Comparison of ENCODE assay signal across 27 cellular contexts in the genomic region with DNA sequence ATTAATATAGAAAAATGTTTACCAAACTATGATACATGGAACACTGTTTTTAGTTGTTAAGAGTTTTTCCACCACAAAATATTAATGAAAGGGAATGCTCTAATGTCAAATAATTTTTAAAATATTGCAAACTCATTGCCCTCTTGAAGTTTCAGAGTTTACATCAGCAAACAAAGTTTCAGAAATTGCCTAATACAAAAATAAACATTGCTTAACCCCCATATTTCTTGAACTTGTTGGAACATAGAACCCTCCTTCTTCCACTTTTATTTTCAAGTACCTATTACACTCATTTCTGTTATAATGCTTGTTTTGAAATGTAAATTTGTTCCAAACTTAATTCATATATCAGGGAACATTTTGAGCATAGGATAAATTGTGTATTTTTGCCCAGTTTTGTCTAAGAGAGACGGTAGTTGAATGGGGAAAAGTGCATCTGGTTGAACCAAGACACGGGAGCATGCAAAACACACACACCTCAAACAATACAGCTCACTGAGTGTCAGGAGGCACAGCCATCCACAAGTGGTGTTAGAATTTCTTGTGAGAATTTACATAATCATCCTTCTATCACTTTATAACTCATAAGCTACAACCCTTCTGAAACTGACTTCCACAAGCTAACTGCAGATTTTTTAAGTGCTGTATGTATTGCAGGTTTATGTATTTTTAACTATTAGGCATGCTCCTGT. TPM values are rescaled to one million over a fixed set of nuclear protein-coding genes. Genes with fewer than 3 reads are reported as not detected.
"Had no signal": no experiment of that assay in that cellular context is flagged by ENCODE, and none has a peak within 500 bp of the region (broad histone marks: within the 10 kb centered on the region; RNA-seq: fewer than 3 reads in every experiment).

No MANE protein-coding gene starts in this region.

- H3K4me3 Mint-ChIP-seq: activated naive CD4-positive, alpha-beta T cell treated with anti-CD3 and anti-CD28 coated beads, Interleukin-2, amount 10 ng/mL, durations not matched to agents 7 days and 5 days; activated naive CD8-positive, alpha-beta T cell treated with anti-CD3 and anti-CD28 coated beads, Interleukin-2, amount 50 U/mL, for 24 hours; activated T-cell treated with anti-CD3 and anti-CD28 coated beads, Interleukin-2, amount 50 U/mL, for 4 hours; nephron progenitor cell; stimulated activated effector memory CD8-positive, alpha-beta T cell treated with anti-CD3 and anti-CD28 coated beads, Interleukin-12 subunit alpha, Interleukin-12 subunit beta, amount 100 ng/mL, for 72 hours; type B pancreatic cell had no signal

- H3K36me3 ChIP-seq: esophagus squamous epithelium, sigmoid colon had no signal

- H3K27ac Mint-ChIP-seq: activated naive CD4-positive, alpha-beta T cell treated with anti-CD3 and anti-CD28 coated beads, Interleukin-2, amount 10 ng/mL, durations not matched to agents 7 days and 5 days; activated naive CD8-positive, alpha-beta T cell treated with anti-CD3 and anti-CD28 coated beads, Interleukin-2, amount 50 U/mL, for 24 hours; nephron progenitor cell; stimulated activated effector memory CD8-positive, alpha-beta T cell treated with anti-CD3 and anti-CD28 coated beads, Interleukin-12 subunit alpha, Interleukin-12 subunit beta, amount 100 ng/mL, for 72 hours; type B pancreatic cell had no signal

- DNase-seq: activated CD4-positive, alpha-beta T cell treated with anti-CD3 and anti-CD28 coated beads for 48 hours; activated CD4-positive, CD25-positive, alpha-beta regulatory T cell; activated CD8-positive, alpha-beta memory T cell treated with anti-CD3 and anti-CD28 coated beads, Interleukin-2, amount 50 U/mL, for 4 hours; activated effector memory CD4-positive, alpha-beta T cell treated with Interleukin-2 at 50 U/mL for 16 hours; activated naive CD4-positive, alpha-beta T cell treated with anti-CD3 and anti-CD28 coated beads, Interleukin-2, amount 10 ng/mL, durations not matched to agents 7 days and 5 days; activated naive CD8-positive, alpha-beta T cell treated with anti-CD3 and anti-CD28 coated beads, Interleukin-2, amount 50 U/mL, for 24 hours; activated T-cell treated with anti-CD3 and anti-CD28 coated beads, Interleukin-2, amount 50 U/mL, for 4 hours; aorta; cerebellar nuclear complex; effector CD4-positive, alpha-beta T cell; esophagus squamous epithelium; foreskin melanocyte; glutamatergic neuron; hippocampal formation; islet precursor cell; nephron progenitor cell; occipital lobe; posterior cingulate gyrus; sigmoid colon; stimulated activated CD4-positive, alpha-beta T cell treated with anti-CD3 and anti-CD28 coated beads, Interleukin-4, amount 100 ng/mL, for 24 hours; T1000; testis had no signal

- H3K4me1 ChIP-seq: esophagus squamous epithelium, sigmoid colon, testis had no signal

- H3K9me3 Mint-ChIP-seq: activated naive CD4-positive, alpha-beta T cell treated with anti-CD3 and anti-CD28 coated beads, Interleukin-2, amount 10 ng/mL, durations not matched to agents 7 days and 5 days; activated naive CD8-positive, alpha-beta T cell treated with anti-CD3 and anti-CD28 coated beads, Interleukin-2, amount 50 U/mL, for 24 hours; activated T-cell treated with anti-CD3 and anti-CD28 coated beads, Interleukin-2, amount 50 U/mL, for 4 hours; type B pancreatic cell had no signal

- H3K27ac ChIP-seq: esophagus squamous epithelium, sigmoid colon, testis had no signal

- H3K27me3 ChIP-seq: esophagus squamous epithelium, sigmoid colon, testis had no signal

- H3K9me3 ChIP-seq: esophagus squamous epithelium, sigmoid colon, testis had no signal

- H3K36me3 Mint-ChIP-seq: activated naive CD4-positive, alpha-beta T cell treated with anti-CD3 and anti-CD28 coated beads, Interleukin-2, amount 10 ng/mL, durations not matched to agents 7 days and 5 days; stimulated activated effector memory CD8-positive, alpha-beta T cell treated with anti-CD3 and anti-CD28 coated beads, Interleukin-12 subunit alpha, Interleukin-12 subunit beta, amount 100 ng/mL, for 72 hours; type B pancreatic cell had no signal

- H3K4me1 Mint-ChIP-seq: activated naive CD4-positive, alpha-beta T cell treated with anti-CD3 and anti-CD28 coated beads, Interleukin-2, amount 10 ng/mL, durations not matched to agents 7 days and 5 days; activated naive CD8-positive, alpha-beta T cell treated with anti-CD3 and anti-CD28 coated beads, Interleukin-2, amount 50 U/mL, for 24 hours; stimulated activated effector memory CD8-positive, alpha-beta T cell treated with anti-CD3 and anti-CD28 coated beads, Interleukin-12 subunit alpha, Interleukin-12 subunit beta, amount 100 ng/mL, for 72 hours had no signal

- H3K4me3 ChIP-seq: esophagus squamous epithelium, sigmoid colon, testis had no signal

- H3K27me3 Mint-ChIP-seq: activated naive CD4-positive, alpha-beta T cell treated with anti-CD3 and anti-CD28 coated beads, Interleukin-2, amount 10 ng/mL, durations not matched to agents 7 days and 5 days; activated naive CD8-positive, alpha-beta T cell treated with anti-CD3 and anti-CD28 coated beads, Interleukin-2, amount 50 U/mL, for 24 hours; type B pancreatic cell had no signal

RNA-seq across cellular contexts. Expression of a gene that starts 5.3 kb away (rescaled TPM):
- total RNA-seq: activated T-cell treated with anti-CD3 and anti-CD28 coated beads, Interleukin-2, amount 50 U/mL, for 4 hours; aorta; esophagus squamous epithelium; left lobe of liver; myocyte; renal cortical epithelial cell; sigmoid colon; testis had no signal
